In the genomic region with DNA sequence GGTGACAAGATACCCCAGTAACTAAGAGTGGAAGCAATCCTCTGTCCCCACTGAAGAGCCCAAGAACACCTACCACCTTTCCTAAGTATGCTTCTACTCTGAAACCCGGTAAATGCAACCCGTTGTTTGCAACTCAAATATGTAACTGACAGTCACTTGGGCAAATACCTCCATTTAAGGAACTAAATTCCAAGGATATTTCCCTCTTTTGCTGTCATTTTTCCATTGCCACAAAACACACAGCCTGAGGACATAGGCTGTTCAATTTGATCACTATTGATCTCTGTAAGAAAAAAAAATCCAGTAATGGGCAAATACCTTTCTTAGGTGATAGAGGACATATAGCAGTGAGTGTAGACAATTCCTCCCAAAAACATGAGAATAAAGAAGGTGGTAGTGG, we compare ENCODE assay signal across 20 cellular contexts.
"Had no signal": no experiment of that assay in that cellular context is flagged by ENCODE, and none has a peak within 500 bp of the region (broad histone marks: within the 10 kb centered on the region; RNA-seq: fewer than 3 reads in every experiment).

No MANE protein-coding gene starts in this region.

- H3K9me3 ChIP-seq: psoas muscle, testis had no signal

- H3K27me3 ChIP-seq: testis had no signal

- H3K27ac ChIP-seq: psoas muscle, testis had no signal

- H3K4me3 ChIP-seq: psoas muscle, testis had no signal

- H3K9me3 Mint-ChIP-seq: activated CD4-positive, alpha-beta T cell treated with anti-CD3 and anti-CD28 coated beads, Interleukin-2, amount 10 ng/mL, durations not matched to agents 7 days and 5 days; activated naive CD4-positive, alpha-beta T cell treated with anti-CD3 and anti-CD28 coated beads, Interleukin-2, amount 10 ng/mL, durations not matched to agents 7 days and 5 days; activated T-helper 2 cell treated with anti-CD3 and anti-CD28 coated beads, Interferon-gamma antibody, Interleukin-2, Interleukin-4, amounts not matched to agents 10 μg/mL and 5 μg/mL and 100 μg/mL, durations not matched to agents 14 hours and 24 hours and 36 hours; brain; central memory CD8-positive, alpha-beta T cell; nephron had no signal

- ATAC-seq: sciatic nerve had no signal

- H3K36me3 Mint-ChIP-seq: activated naive CD4-positive, alpha-beta T cell treated with anti-CD3 and anti-CD28 coated beads, Interleukin-2, amount 10 ng/mL, durations not matched to agents 7 days and 5 days; brain had no signal

- H3K27ac Mint-ChIP-seq: activated CD4-positive, alpha-beta T cell treated with anti-CD3 and anti-CD28 coated beads, Interleukin-2, amount 10 ng/mL, durations not matched to agents 7 days and 5 days; activated naive CD4-positive, alpha-beta T cell treated with anti-CD3 and anti-CD28 coated beads, Interleukin-2, amount 10 ng/mL, durations not matched to agents 7 days and 5 days; activated T-helper 2 cell treated with anti-CD3 and anti-CD28 coated beads, Interferon-gamma antibody, Interleukin-2, Interleukin-4, amounts not matched to agents 10 μg/mL and 5 μg/mL and 100 μg/mL, durations not matched to agents 14 hours and 24 hours and 36 hours had no signal

- H3K4me3 Mint-ChIP-seq: activated CD4-positive, alpha-beta T cell treated with anti-CD3 and anti-CD28 coated beads, Interleukin-2, amount 10 ng/mL, durations not matched to agents 7 days and 5 days; activated naive CD4-positive, alpha-beta T cell treated with anti-CD3 and anti-CD28 coated beads, Interleukin-2, amount 10 ng/mL, durations not matched to agents 7 days and 5 days; central memory CD8-positive, alpha-beta T cell; nephron had no signal

- H3K27me3 Mint-ChIP-seq: activated CD4-positive, alpha-beta T cell treated with anti-CD3 and anti-CD28 coated beads, Interleukin-2, amount 10 ng/mL, durations not matched to agents 7 days and 5 days; activated naive CD4-positive, alpha-beta T cell treated with anti-CD3 and anti-CD28 coated beads, Interleukin-2, amount 10 ng/mL, durations not matched to agents 7 days and 5 days; brain; central memory CD8-positive, alpha-beta T cell had no signal

- DNase-seq: activated CD4-positive, alpha-beta T cell treated with anti-CD3 and anti-CD28 coated beads, Interleukin-2, amount 10 ng/mL, durations not matched to agents 7 days and 5 days; activated CD4-positive, CD25-positive, alpha-beta regulatory T cell; activated CD8-positive, alpha-beta memory T cell treated with anti-CD3 and anti-CD28 coated beads for 24 hours; activated naive CD4-positive, alpha-beta T cell treated with anti-CD3 and anti-CD28 coated beads, Interleukin-2, amount 10 ng/mL, durations not matched to agents 7 days and 5 days; cortex of kidney; effector memory CD4-positive, alpha-beta T cell; hypothalamus; kidney glomerular epithelial cell; occipital lobe; psoas muscle; stimulated activated CD4-positive, alpha-beta T cell treated with anti-CD3 and anti-CD28 coated beads, Interleukin-12 subunit alpha, Interleukin-12 subunit beta, amount 100 ng/mL, for 4 hours; stimulated activated naive CD4-positive, alpha-beta T cell treated with Interleukin-2 at 50 U/mL for 16 hours; T-helper 2 cell; testis had no signal

- FAIRE-seq: TTC549 had no signal
